Comparison of ENCODE assay signal across 24 cellular contexts in the genomic region with DNA sequence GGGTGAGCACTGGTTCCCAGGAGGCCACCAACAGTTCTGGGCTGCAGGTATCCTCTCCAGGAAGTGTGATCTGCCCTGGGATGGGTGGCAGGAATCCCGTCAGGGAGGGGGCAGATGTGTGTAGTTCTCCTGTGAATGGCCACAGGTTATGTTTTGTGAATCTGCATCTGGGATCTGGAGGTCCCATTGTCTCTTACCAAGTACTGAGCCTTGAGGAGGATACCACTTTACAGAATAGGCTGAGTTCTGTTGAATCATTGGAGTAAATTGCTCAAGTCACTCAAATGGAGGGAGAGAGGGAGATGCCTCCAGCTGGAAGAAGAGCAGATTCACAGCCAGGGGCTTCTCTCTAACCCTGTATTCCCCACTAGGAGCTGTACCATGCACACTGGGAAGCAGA.
"Had no signal": no experiment of that assay in that cellular context is flagged by ENCODE, and none has a peak within 500 bp of the region (broad histone marks: within the 10 kb centered on the region; RNA-seq: fewer than 3 reads in every experiment).

No MANE protein-coding gene starts in this region.

- DNase-seq: dermis blood vessel endothelial cell; dorsolateral prefrontal cortex; effector CD4-positive, alpha-beta T cell; effector memory CD4-positive, alpha-beta T cell; erythroblast; foreskin keratinocyte; heart left ventricle; hypothalamus; immature natural killer cell; left cardiac atrium; left lung; left ventricle myocardium superior; lower lobe of right lung; mesenchymal stem cell had no signal

- H3K27ac ChIP-seq: coronary artery, dorsolateral prefrontal cortex, epithelial cell of prostate, foreskin keratinocyte, gastroesophageal sphincter, heart left ventricle, hepatocyte, left lung, lower lobe of right lung had no signal

- ATAC-seq: esophagus mucosa, foreskin keratinocyte, gastroesophageal sphincter, heart left ventricle, left cardiac atrium, left lung, left ventricle myocardium superior, lower lobe of right lung had no signal

- H3K27ac Mint-ChIP-seq: immature natural killer cell, mesothelial cell of epicardium had no signal

- H3K4me3 Mint-ChIP-seq: immature natural killer cell, mesothelial cell of epicardium had no signal

- H3K4me1 Mint-ChIP-seq: mesothelial cell of epicardium had no signal

- H3K9me3 ChIP-seq: gastroesophageal sphincter, heart left ventricle, lower lobe of right lung had no signal

- FAIRE-seq: colon, endometrium, frontal cortex, keratinocyte had no signal
